In the genomic region with DNA sequence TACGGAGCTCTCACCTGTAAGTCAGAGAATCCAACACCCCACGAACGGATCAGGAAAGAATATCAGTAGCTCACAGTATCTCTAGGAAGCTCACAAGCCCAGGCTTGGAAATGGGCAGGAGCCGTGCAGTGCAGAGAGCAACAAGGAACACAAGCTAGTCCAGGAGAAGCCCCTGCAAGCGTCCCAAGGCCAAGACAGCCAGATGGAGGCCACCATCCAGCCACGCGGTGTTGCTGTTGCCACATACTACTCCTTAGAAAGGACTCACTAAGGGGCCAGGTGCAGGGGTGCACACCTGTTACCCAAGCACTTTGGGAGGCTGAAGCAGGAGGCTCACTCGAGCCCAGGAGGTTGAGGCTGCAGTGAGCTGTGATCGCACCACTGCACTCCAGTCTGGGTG, we compare ENCODE assay signal across 20 cellular contexts. TPM values are rescaled to one million over a fixed set of nuclear protein-coding genes. Genes with fewer than 3 reads are reported as not detected.
DNase-seq lines count a peak whose midpoint lies in the region; ATAC-seq and TF ChIP-seq lines count a peak whose summit lies in the region.
"Had no signal": no experiment of that assay in that cellular context is flagged by ENCODE, and none has a peak within 500 bp of the region (broad histone marks: within the 10 kb centered on the region; RNA-seq: fewer than 3 reads in every experiment).

No MANE protein-coding gene starts in this region.

- peak; percentile 27 for DNase-seq in Right ventricle myocardium inferior (ENCODE audit: missing footprints)
- no peak for DNase-seq in right atrium auricular region (ENCODE audit: low spot score)
- no peak for DNase-seq in SJCRH30
- peak; percentile 44 for DNase-seq in osteoblast (ENCODE audit: insufficient read length, low spot score, missing footprints)
- DNase-seq in NCI-H2107 treated with DMSO at 0.1 percent for 48 hours (lab: John Stamatoyannopoulos, UW; ENCODE audit: unreplicated experiment), result no peak
- DNase-seq in EL, result no peak
- DNase-seq: 8988T; ACHN; C1 segment of cervical spinal cord; Calu3; CD4-positive, alpha-beta memory T cell; DMS153; DND-41; GDM1; GM23248; H7; HCEC 1CT had no signal

- H3K4me3 ChIP-seq in right atrium auricular region (no peak overlapping the region), SJCRH30 (no peak overlapping the region), osteoblast (ENCODE audit: insufficient read depth, low read length) (no peak overlapping the region)
- H3K4me3 ChIP-seq: A549, GM12878, GM23248 had no signal

- H3K36me3 ChIP-seq in right atrium auricular region (no peaks in the 10 kb centered on the region), SJCRH30 (no peaks in the 10 kb centered on the region), osteoblast (ENCODE audit: insufficient read depth, low read length) (no peaks in the 10 kb centered on the region)

- H3K27ac ChIP-seq in right atrium auricular region, result no peak overlapping the region
- H3K27ac ChIP-seq in SJCRH30, result peak overlapping the region; percentile 5; the same call in 1 of the 2 replicates
- no peak overlapping the region for H3K27ac ChIP-seq in osteoblast (ENCODE audit: low read depth, low read length)
- H3K27ac ChIP-seq: A549, GM23248 had no signal

- TF ChIP-seq CTCF in right atrium auricular region (IDR thresholded peaks at IDR 0.05) (no peak), osteoblast (IDR thresholded peaks at IDR 0.05; ENCODE audit: extremely low read depth, low read depth, low read length) (no peak)

- intact Hi-C loops in Right ventricle myocardium inferior (cut with DNase I), result no loop called here

- no peak overlapping the region for H3K4me2 ChIP-seq in osteoblast (ENCODE audit: insufficient read depth, low read length)
- H3K4me2 ChIP-seq: A549 had no signal

- no peaks in the 10 kb centered on the region for H4K20me1 ChIP-seq in osteoblast (ENCODE audit: insufficient read depth, low read length)

- H3K79me2 ChIP-seq in osteoblast (ENCODE audit: insufficient read depth, low read length), result no peaks in the 10 kb centered on the region

- H3K27me3 ChIP-seq in right atrium auricular region, result no peaks in the 10 kb centered on the region
- no peaks in the 10 kb centered on the region for H3K27me3 ChIP-seq in SJCRH30
- no peaks in the 10 kb centered on the region for H3K27me3 ChIP-seq in osteoblast (ENCODE audit: insufficient read depth, low read length)

- H3K9me3 ChIP-seq in right atrium auricular region, result no peaks in the 10 kb centered on the region
- H3K9me3 ChIP-seq in SJCRH30 (replicated peaks), result 0 out of 2 replicates have a peak, but pooled peaks cover 3% of the 10 kb centered on the region
- H3K9me3 ChIP-seq in osteoblast (ENCODE audit: low read depth, low read length), result no peaks in the 10 kb centered on the region

- H2AFZ ChIP-seq in osteoblast (ENCODE audit: low read length), result no peak overlapping the region
- H2AFZ ChIP-seq: GM23248 had no signal

- no peaks in the 10 kb centered on the region for H3K4me1 ChIP-seq in right atrium auricular region
- peaks cover 24% of the 10 kb centered on the region for H3K4me1 ChIP-seq in SJCRH30
- no peaks in the 10 kb centered on the region for H3K4me1 ChIP-seq in osteoblast (ENCODE audit: insufficient read depth, low read length)
- H3K4me1 ChIP-seq: A549 had no signal

- ATAC-seq in Right ventricle myocardium inferior (no peak), HG03378 (IDR thresholded peaks at IDR 0.05; ENCODE audit: unreplicated experiment) (no peak)
- ATAC-seq: A549, GM12878 had no signal

RNA-seq across cellular contexts. Expression of gene VAV2, which starts 15.4 kb away (rescaled TPM):
- 7.6 TPM for total RNA-seq in Right ventricle myocardium inferior
- total RNA-seq in right atrium auricular region, result 1 to 10 TPM; 3.4 to 6.0 TPM
- 24.0 and 28.0 TPM in 2 replicates for total RNA-seq in SJCRH30 (2014; rRNA removed; shearing (Covaris generic))
- 8.0 and 8.8 TPM in 2 replicates for total RNA-seq in osteoblast

RNA-seq across cellular contexts. Expression of gene BRD3OS, which starts 17.7 kb away (rescaled TPM):
- total RNA-seq in Right ventricle myocardium inferior (6.2 TPM), right atrium auricular region (10 to 100 TPM in 1 of 2 donors, 1 to 10 TPM in 1; 7.8 to 11.2 TPM), osteoblast (23.0 and 26.1 TPM in 2 replicates)
- total RNA-seq in SJCRH30 (2014; rRNA removed; shearing (Covaris generic)), result 20.1 and 20.2 TPM in 2 replicates

Comparison
In these comparisons a context has a peak if more than half of its experiments do, and no peak if none do; other contexts are left out.
1. DNase-seq: peak in Right ventricle myocardium inferior (single experiment) and osteoblast (single experiment); none in right atrium auricular region (single experiment), SJCRH30 (0 of 2), NCI-H2107 treated with DMSO at 0.1 percent for 48 hours (single experiment) and EL (single experiment).